24 cellular contexts compared by ENCODE assay signal in genomic region chr16:23521037-23521743, GRCh38. TPM values are rescaled to one million over a fixed set of nuclear protein-coding genes. Genes with fewer than 3 reads are reported as not detected.
DNase-seq lines count a peak whose midpoint lies in the region; ATAC-seq and TF ChIP-seq lines count a peak whose summit lies in the region.
"Had no signal": no experiment of that assay in that cellular context is flagged by ENCODE, and none has a peak within 500 bp of the region (broad histone marks: within the 10 kb centered on the region; RNA-seq: fewer than 3 reads in every experiment).

No MANE protein-coding gene starts in this region.

- H2BK5ac ChIP-seq in trophoblast cell (ENCODE audit: low read depth, low read length, poor library complexity), result no peak overlapping the region

- H4K20me1 ChIP-seq in GM23338 (replicated peaks; ENCODE audit: insufficient read depth), result no peaks in the 10 kb centered on the region; the same call in none of the 2 replicates

- H2BK12ac ChIP-seq in trophoblast cell (ENCODE audit: low read length), result no peak overlapping the region

- H3K36me3 ChIP-seq in naive thymus-derived CD4-positive, alpha-beta T cell (ENCODE audit: control insufficient read depth in 2 of 3, insufficient read depth in 3 of 3, low read length in 3 of 3), result peaks cover 5 to 38% (median 7%) of the 10 kb centered on the region in 3 experiments
- H3K36me3 ChIP-seq in trophoblast cell (ENCODE audit: control insufficient read depth in 1 of 2, insufficient read depth in 2 of 2, low read length in 2 of 2), result peaks cover 17 to 30% of the 10 kb centered on the region in 2 experiments
- H3K36me3 ChIP-seq in GM23338 (ENCODE audit: insufficient read depth), result peaks cover 21% of the 10 kb centered on the region

- no peak for TF ChIP-seq CTCF in GM23338 (conservative IDR thresholded peaks at IDR 0.05; ENCODE audit: low read depth in 2 of 2)

- peak; percentile 36 for ATAC-seq in naive thymus-derived CD4-positive, alpha-beta T cell
- ATAC-seq in GM23338, result no peak
- ATAC-seq: activated T-cell treated with anti-CD3 and anti-CD28 coated beads, Interleukin-2, amount 50 U/mL, for 72 hours had no signal

- CTCF ChIA-PET in naive thymus-derived CD4-positive, alpha-beta T cell (lab: Charles Lee), result interaction anchor here (0.6 kb wide), 1 partner anchor 1961 kb away, joined by 3 read pairs; no protein-coding TSS in a partner anchor

- no peaks in the 10 kb centered on the region for H3K27me3 Mint-ChIP-seq in naive thymus-derived CD4-positive, alpha-beta T cell
- H3K27me3 Mint-ChIP-seq in GM23338 (ENCODE audit: insufficient read depth, low read depth, poor library complexity), result no peaks in the 10 kb centered on the region
- H3K27me3 Mint-ChIP-seq: stimulated activated naive CD8-positive, alpha-beta T cell treated with anti-CD3 and anti-CD28 coated beads, Interleukin-15, Interleukin-2, amounts not matched to agents 100 ng/mL and 50 ng/mL, for 24 hours had no signal

- H2BK120ac ChIP-seq in trophoblast cell (ENCODE audit: insufficient read depth, low read length, poor library complexity), result no peak overlapping the region

- H3K9me3 ChIP-seq in naive thymus-derived CD4-positive, alpha-beta T cell (ENCODE audit: control insufficient read depth in 2 of 3, low read length in 3 of 3), result no peaks in the 10 kb centered on the region
- no peaks in the 10 kb centered on the region for H3K9me3 ChIP-seq in trophoblast cell (ENCODE audit: insufficient read depth, low read depth, low read length)
- H3K9me3 ChIP-seq: HAP-1, SK-N-SH, tibial artery had no signal

- H2AK5ac ChIP-seq in trophoblast cell (ENCODE audit: low read length), result no peak overlapping the region

- H3K18ac ChIP-seq in trophoblast cell (ENCODE audit: low read length), result no peak overlapping the region

- POLR2A ChIA-PET in naive thymus-derived CD4-positive, alpha-beta T cell (lab: Charles Lee), result no interaction called here

- no peak overlapping the region for H3K14ac ChIP-seq in trophoblast cell (ENCODE audit: low read length)

- H3K79me2 ChIP-seq in trophoblast cell (ENCODE audit: control insufficient read depth, insufficient read depth, low read length, poor library complexity) (no peaks in the 10 kb centered on the region), GM23338 (replicated peaks; ENCODE audit: insufficient read depth) (no peaks in the 10 kb centered on the region)

- no peak overlapping the region for H3K4me3 Mint-ChIP-seq in naive thymus-derived CD4-positive, alpha-beta T cell
- no peak overlapping the region for H3K4me3 Mint-ChIP-seq in GM23338
- H3K4me3 Mint-ChIP-seq: activated T-cell treated with anti-CD3 and anti-CD28 coated beads, Interleukin-2, amount 50 U/mL, for 72 hours; stimulated activated naive CD8-positive, alpha-beta T cell treated with anti-CD3 and anti-CD28 coated beads, Interleukin-15, Interleukin-2, amounts not matched to agents 100 ng/mL and 50 ng/mL, for 24 hours had no signal

- H3K9me3 Mint-ChIP-seq in naive thymus-derived CD4-positive, alpha-beta T cell, result no peaks in the 10 kb centered on the region
- no peaks in the 10 kb centered on the region; the same call in 2 of the 3 replicates for H3K9me3 Mint-ChIP-seq in GM23338
- H3K9me3 Mint-ChIP-seq: activated T-cell treated with anti-CD3 and anti-CD28 coated beads, Interleukin-2, amount 50 U/mL, for 72 hours; stimulated activated naive CD8-positive, alpha-beta T cell treated with anti-CD3 and anti-CD28 coated beads, Interleukin-15, Interleukin-2, amounts not matched to agents 100 ng/mL and 50 ng/mL, for 24 hours had no signal

- H4K12ac ChIP-seq in trophoblast cell (ENCODE audit: low read depth, low read length), result no peak overlapping the region

- peaks cover 4 to 45% (median 30%) of the 10 kb centered on the region in 5 donors for H3K36me3 Mint-ChIP-seq in naive thymus-derived CD4-positive, alpha-beta T cell
- H3K36me3 Mint-ChIP-seq in GM23338 (ENCODE audit: low read depth), result peaks cover 56% of the 10 kb centered on the region

- DNase-seq in CD1c-positive myeloid dendritic cell (ENCODE audit: extremely low spot score) (peak; percentile 74), MV-4-11 (lab: John Stamatoyannopoulos, UW) (peak; percentile 89), SKM-1 treated with dmso at 0.1 percent for 144 hours (lab: John Stamatoyannopoulos, UW; ENCODE audit: unreplicated experiment) (peak; percentile 80), trophoblast cell (no peak), SHP77 (lab: John Stamatoyannopoulos, UW) (no peak), GM23338 (ENCODE audit: low spot score) (no peak)
- no peak for DNase-seq in naive thymus-derived CD4-positive, alpha-beta T cell
- no peak for DNase-seq in stimulated activated CD4-positive, alpha-beta T cell treated with anti-CD3 and anti-CD28 coated beads, Interleukin-15, amount 100 ng/mL, for 24 hours
- DNase-seq: activated CD4-positive, alpha-beta T cell treated with anti-CD3 and anti-CD28 coated beads for 1 hour; activated CD8-positive, alpha-beta memory T cell treated with anti-CD3 and anti-CD28 coated beads for 24 hours; activated naive CD4-positive, alpha-beta T cell treated with anti-CD3 and anti-CD28 coated beads, Interleukin-2, amount 50 U/mL, for 16 hours; activated T-cell treated with anti-CD3 and anti-CD28 coated beads, Interleukin-2, amount 50 U/mL, for 72 hours; C1 segment of cervical spinal cord; cortex of kidney; mammary epithelial cell; NCI-H1105 treated with DMSO at 0.1 percent for 48 hours; NCI-H2081; nucleus accumbens; SK-N-SH; stimulated activated CD4-positive, alpha-beta T cell treated with anti-CD3 and anti-CD28 coated beads, Interleukin-2, amount 100 ng/mL, for 48 hours; tibial artery had no signal

- H3K27me3 ChIP-seq in naive thymus-derived CD4-positive, alpha-beta T cell (ENCODE audit: control insufficient read depth in 2 of 2, insufficient read depth in 2 of 2, low read length in 2 of 2), result no peaks in the 10 kb centered on the region
- no peaks in the 10 kb centered on the region for H3K27me3 ChIP-seq in trophoblast cell (ENCODE audit: insufficient read depth, low read length)
- H3K27me3 ChIP-seq in GM23338 (ENCODE audit: insufficient read depth), result no peaks in the 10 kb centered on the region
- H3K27me3 ChIP-seq: tibial artery had no signal

- H3K4me3 ChIP-seq in naive thymus-derived CD4-positive, alpha-beta T cell (ENCODE audit: low read length), result no peak overlapping the region
- H3K4me3 ChIP-seq in trophoblast cell (ENCODE audit: low read depth, low read length), result no peak overlapping the region
- H3K4me3 ChIP-seq in GM23338, result no peak overlapping the region
- H3K4me3 ChIP-seq: HAP-1, skin epidermis, tibial artery had no signal

- no peaks in the 10 kb centered on the region for H3K79me1 ChIP-seq in trophoblast cell (ENCODE audit: low read length)

- no peaks in the 10 kb centered on the region for H3F3A ChIP-seq in GM23338 (replicated peaks; ENCODE audit: low read depth)

- no peaks in the 10 kb centered on the region for H3K4me1 ChIP-seq in naive thymus-derived CD4-positive, alpha-beta T cell (ENCODE audit: control insufficient read depth in 2 of 2, insufficient read depth in 2 of 2, low read length in 2 of 2)
- H3K4me1 ChIP-seq in trophoblast cell (ENCODE audit: control insufficient read depth in 1 of 2, insufficient read depth in 2 of 2, low read length in 2 of 2), result no peaks in the 10 kb centered on the region
- H3K4me1 ChIP-seq in GM23338 (ENCODE audit: insufficient read depth), result no peaks in the 10 kb centered on the region
- H3K4me1 ChIP-seq: HAP-1, tibial artery had no signal

- H3K27ac Mint-ChIP-seq in naive thymus-derived CD4-positive, alpha-beta T cell, result peak overlapping the region in 1 of 9 donors; percentile 35
- H3K27ac Mint-ChIP-seq in GM23338, result no peak overlapping the region
- H3K27ac Mint-ChIP-seq: activated T-cell treated with anti-CD3 and anti-CD28 coated beads, Interleukin-2, amount 50 U/mL, for 72 hours; stimulated activated naive CD8-positive, alpha-beta T cell treated with anti-CD3 and anti-CD28 coated beads, Interleukin-15, Interleukin-2, amounts not matched to agents 100 ng/mL and 50 ng/mL, for 24 hours had no signal

- no peak overlapping the region for H4K8ac ChIP-seq in trophoblast cell (ENCODE audit: low read depth, low read length)

- H3K27ac ChIP-seq in naive thymus-derived CD4-positive, alpha-beta T cell (ENCODE audit: low read depth, low read length), result no peak overlapping the region
- H3K27ac ChIP-seq in trophoblast cell (ENCODE audit: low read depth, low read length) (no peak overlapping the region), GM23338 (ENCODE audit: low read depth) (no peak overlapping the region)
- H3K27ac ChIP-seq: tibial artery had no signal

- H3K4me1 Mint-ChIP-seq in naive thymus-derived CD4-positive, alpha-beta T cell, result peaks cover 0 to 19% (median 6%) of the 10 kb centered on the region in 7 donors
- no peaks in the 10 kb centered on the region for H3K4me1 Mint-ChIP-seq in GM23338

- H3K4me2 ChIP-seq in trophoblast cell (ENCODE audit: low read length), result no peak overlapping the region
- H3K4me2 ChIP-seq in GM23338, result no peak overlapping the region
- H3K4me2 ChIP-seq: SK-N-SH had no signal

- H2AFZ ChIP-seq in trophoblast cell (ENCODE audit: insufficient read depth, low read length, poor library complexity) (no peak overlapping the region), GM23338 (no peak overlapping the region)

- no peak overlapping the region for H3K23ac ChIP-seq in trophoblast cell (ENCODE audit: low read length)

- no CpG with 5 or more reads among the region's 4 CpGs for WGBS in trophoblast cell (ENCODE audit: extremely low coverage, insufficient coverage, insufficient read length)

- no peaks in the 10 kb centered on the region for H3K9me2 ChIP-seq in GM23338 (ENCODE audit: insufficient read depth)
- H3K9me2 ChIP-seq: SK-N-SH had no signal

- H3K4ac ChIP-seq in trophoblast cell (ENCODE audit: low read depth, low read length), result no peak overlapping the region

- intact Hi-C loops in naive thymus-derived CD4-positive, alpha-beta T cell (cut with micrococcal nuclease), result no loop called here

- no peak overlapping the region for H3K9ac ChIP-seq in trophoblast cell (ENCODE audit: low read length)
- H3K9ac ChIP-seq: SK-N-SH had no signal

- H4K91ac ChIP-seq in trophoblast cell (ENCODE audit: low read depth, low read length), result no peak overlapping the region

RNA-seq across cellular contexts. Expression of gene GGA2, which starts 10.9 kb away (rescaled TPM):
- total RNA-seq in naive thymus-derived CD4-positive, alpha-beta T cell, result 100 to 1,000 TPM in 4 of 5 experiments, 10 to 100 TPM in 1; 99.3 to 138 (median 104) TPM
- 10 to 100 TPM; 41.7 to 44.6 TPM for polyA plus RNA-seq in naive thymus-derived CD4-positive, alpha-beta T cell
- 29.3 and 31.7 TPM in 2 replicates for polyA plus RNA-seq in trophoblast cell (2013)
- total RNA-seq in GM23338 (2014; rRNA removed; shearing (Covaris generic)), result 76.6 and 114 TPM in 2 replicates
- polyA plus RNA-seq in GM23338 (2016; fragmentation: Nextera tagmentation; extraction: Ambion mirVana), result 36.2 and 40.3 TPM in 2 replicates

RNA-seq across cellular contexts. Expression of gene EARS2, which starts 36.0 kb away (rescaled TPM):
- 10 to 100 TPM; 10.6 to 19.2 (median 15.1) TPM for total RNA-seq in naive thymus-derived CD4-positive, alpha-beta T cell
- 10 to 100 TPM; 14.0 to 15.7 TPM for polyA plus RNA-seq in naive thymus-derived CD4-positive, alpha-beta T cell
- 8.0 and 9.3 TPM in 2 replicates for polyA plus RNA-seq in trophoblast cell (2013)
- 58.3 and 89.1 TPM in 2 replicates for total RNA-seq in GM23338 (2014; rRNA removed; shearing (Covaris generic))
- 22.6 and 22.8 TPM in 2 replicates for polyA plus RNA-seq in GM23338 (2016; fragmentation: Nextera tagmentation; extraction: Ambion mirVana)

RNA-seq across cellular contexts. Expression of gene UBFD1, which starts 36.3 kb away (rescaled TPM):
- total RNA-seq in naive thymus-derived CD4-positive, alpha-beta T cell, result 10 to 100 TPM; 43.4 to 54.4 (median 51.0) TPM
- polyA plus RNA-seq in naive thymus-derived CD4-positive, alpha-beta T cell, result 10 to 100 TPM in 1 of 2 donors, 1 to 10 TPM in 1; 8.3 to 16.7 TPM
- polyA plus RNA-seq in trophoblast cell (2013), result 42.7 and 45.0 TPM in 2 replicates
- 201 and 249 TPM in 2 replicates for total RNA-seq in GM23338 (2014; rRNA removed; shearing (Covaris generic))
- 27.7 and 28.5 TPM in 2 replicates for polyA plus RNA-seq in GM23338 (2016; fragmentation: Nextera tagmentation; extraction: Ambion mirVana)

Comparison
In these comparisons a context has a peak if more than half of its experiments do, and no peak if none do; other contexts are left out.
1. DNase-seq: peak in CD1c-positive myeloid dendritic cell (single experiment), MV-4-11 (single experiment) and SKM-1 treated with dmso at 0.1 percent for 144 hours (single experiment); none in naive thymus-derived CD4-positive, alpha-beta T cell (0 of 9), stimulated activated CD4-positive, alpha-beta T cell treated with anti-CD3 and anti-CD28 coated beads, Interleukin-15, amount 100 ng/mL, for 24 hours (single experiment), trophoblast cell (0 of 2), SHP77 (0 of 2) and GM23338 (single experiment).